In genomic region chr1:245458234-245458633, GRCh38 we compare ENCODE assay signal across 17 cellular contexts.
DNase-seq lines count a peak whose midpoint lies in the region; ATAC-seq, FAIRE-seq and TF ChIP-seq lines count a peak whose summit lies in the region.
"Had no signal": no experiment of that assay in that cellular context is flagged by ENCODE, and none has a peak within 500 bp of the region (broad histone marks: within the 10 kb centered on the region; RNA-seq: fewer than 3 reads in every experiment).

No MANE protein-coding gene starts in this region.

- no peak overlapping the region for H3K4me3 ChIP-seq in keratinocyte (ENCODE audit: control insufficient read depth in 2 of 3, extremely low read depth in 1 of 3, insufficient read depth in 2 of 3, low read depth in 1 of 3, low read length in 3 of 3)
- H3K4me3 ChIP-seq: HAP-1 had no signal

- H3K27ac Mint-ChIP-seq in CD14-positive monocyte, result peak overlapping the region; percentile 23 to 91 (median 71)
- H3K27ac Mint-ChIP-seq: CD4-positive, CD25-positive, alpha-beta regulatory T cell had no signal

- no peaks in the 10 kb centered on the region for H4K20me1 ChIP-seq in keratinocyte (ENCODE audit: control insufficient read depth, extremely low read depth, insufficient read depth, low read length)

- H3K9me3 ChIP-seq in keratinocyte (ENCODE audit: control insufficient read depth, low read depth, low read length), result no peaks in the 10 kb centered on the region
- H3K9me3 ChIP-seq: Caco-2, HAP-1 had no signal

- peak overlapping the region; percentile 14 for H3K4me2 ChIP-seq in keratinocyte (ENCODE audit: control insufficient read depth, extremely low read depth, insufficient read depth, low read depth, low read length)

- no peaks in the 10 kb centered on the region for H3K36me3 ChIP-seq in keratinocyte (ENCODE audit: control insufficient read depth in 2 of 2, extremely low read depth in 1 of 2, insufficient read depth in 2 of 2, low read length in 2 of 2)
- H3K36me3 ChIP-seq: HAP-1 had no signal

- no peak for ATAC-seq in HG03354 (IDR thresholded peaks at IDR 0.05; ENCODE audit: poor library complexity, severe bottlenecking, unreplicated experiment)

- H3K9me1 ChIP-seq in keratinocyte (ENCODE audit: control insufficient read depth, extremely low read depth, insufficient read depth, low read length), result no peaks in the 10 kb centered on the region

- no peak for TF ChIP-seq CTCF in CD14-positive monocyte (IDR thresholded peaks at IDR 0.05)
- TF ChIP-seq CTCF in keratinocyte (optimal IDR thresholded peaks at IDR 0.05 in 1 of 3, IDR thresholded peaks at IDR 0.05 in 1 of 3, conservative IDR thresholded peaks at IDR 0.05 in 1 of 3; ENCODE audit: extremely low read depth in 1 of 3, insufficient read depth in 2 of 3, low read length in 3 of 3), result no peak

- no peak overlapping the region for H3K27ac ChIP-seq in keratinocyte (ENCODE audit: control insufficient read depth, insufficient read depth, low read length)

- H3K4me1 Mint-ChIP-seq in CD14-positive monocyte, result peaks cover 34% of the 10 kb centered on the region
- H3K4me1 Mint-ChIP-seq: CD4-positive, CD25-positive, alpha-beta regulatory T cell had no signal

- peaks cover under 1 to 6% (median 3%) of the 10 kb centered on the region in 3 donors for H3K27me3 Mint-ChIP-seq in CD14-positive monocyte (ENCODE audit: low read depth in 3 of 3)

- H2AFZ ChIP-seq in keratinocyte (ENCODE audit: control insufficient read depth, low read length), result no peak overlapping the region

- H3K9ac ChIP-seq in keratinocyte (ENCODE audit: control insufficient read depth, extremely low read depth, insufficient read depth, low read length), result no peak overlapping the region

- no peaks in the 10 kb centered on the region for H3K27me3 ChIP-seq in keratinocyte (ENCODE audit: control insufficient read depth, extremely low read depth, insufficient read depth, low read length)

- no peaks in the 10 kb centered on the region for H3K4me1 ChIP-seq in keratinocyte (ENCODE audit: control insufficient read depth, extremely low read depth, insufficient read depth, low read length)
- H3K4me1 ChIP-seq: HAP-1 had no signal

- no peaks in the 10 kb centered on the region for H3K36me3 Mint-ChIP-seq in CD14-positive monocyte
- H3K36me3 Mint-ChIP-seq: CD4-positive, CD25-positive, alpha-beta regulatory T cell had no signal

- no peaks in the 10 kb centered on the region for H3K79me2 ChIP-seq in keratinocyte (ENCODE audit: control insufficient read depth, insufficient read depth, low read length)

- FAIRE-seq in keratinocyte (lab: Jason Lieb, UNC), result no peak
- FAIRE-seq: RCC 7860 had no signal

- dilution Hi-C loops in keratinocyte (cut with MboI; ENCODE audit: extremely low pct_ligation_motif_present, low sequenced_read_pairs), result no loop called here

- H3K9me3 Mint-ChIP-seq in CD14-positive monocyte, result no peaks in the 10 kb centered on the region

- H3K4me3 Mint-ChIP-seq in CD14-positive monocyte, result no peak overlapping the region
- H3K4me3 Mint-ChIP-seq: CD4-positive, CD25-positive, alpha-beta regulatory T cell had no signal

- DNase-seq in CD14-positive monocyte (ENCODE audit: low spot score), result no peak
- DNase-seq in GM04504 (ENCODE audit: low read depth), result peak; percentile 62
- DNase-seq in cerebellar cortex (ENCODE audit: low spot score), result peak; percentile 90
- DNase-seq in keratinocyte (ENCODE audit: low read depth, low spot score), result no peak
- DNase-seq in NCI-H2171 (lab: John Stamatoyannopoulos, UW), result no peak
- no peak for DNase-seq in Kasumi-1 (lab: John Stamatoyannopoulos, UW)
- DNase-seq in NK-92 (lab: John Stamatoyannopoulos, UW; ENCODE audit: unreplicated experiment), result no peak
- DNase-seq: Caco-2; CD4-positive, CD25-positive, alpha-beta regulatory T cell; NCI-H1930; NCI-H446 treated with DMSO at 0.1 percent for 48 hours; Right ventricle myocardium superior; SW 1271; T-helper 2 cell had no signal

- intact Hi-C loops in CD14-positive monocyte (cut with micrococcal nuclease), result no loop called here

Comparison
In these comparisons a context has a peak if more than half of its experiments do, and no peak if none do; other contexts are left out.
1. DNase-seq: peak in GM04504 (single experiment) and cerebellar cortex (single experiment); none in CD14-positive monocyte (single experiment), keratinocyte (single experiment), NCI-H2171 (single experiment), Kasumi-1 (0 of 2) and NK-92 (single experiment).